In genomic region chr14:30855345-30856037, GRCh38 we compare ENCODE assay signal across 14 cellular contexts. TPM values are rescaled to one million over a fixed set of nuclear protein-coding genes. Genes with fewer than 3 reads are reported as not detected.
DNase-seq lines count a peak whose midpoint lies in the region; ATAC-seq lines count a peak whose summit lies in the region.
"Had no signal": no experiment of that assay in that cellular context is flagged by ENCODE, and none has a peak within 500 bp of the region (broad histone marks: within the 10 kb centered on the region; RNA-seq: fewer than 3 reads in every experiment).

No MANE protein-coding gene starts in this region.

- no peak overlapping the region for H3K4me3 Mint-ChIP-seq in activated CD4-positive, alpha-beta memory T cell treated with anti-CD3 and anti-CD28 coated beads for 36 hours
- no peak overlapping the region for H3K4me3 Mint-ChIP-seq in activated CD4-positive, alpha-beta memory T cell treated with anti-CD3 and anti-CD28 coated beads, Interleukin-2, amount 10 ng/mL, durations not matched to agents 7 days and 5 days
- H3K4me3 Mint-ChIP-seq: brain had no signal

- peaks cover 15% of the 10 kb centered on the region for H3K4me1 Mint-ChIP-seq in activated CD4-positive, alpha-beta memory T cell treated with anti-CD3 and anti-CD28 coated beads for 36 hours (ENCODE audit: low read depth)
- peaks cover 10% of the 10 kb centered on the region for H3K4me1 Mint-ChIP-seq in activated CD4-positive, alpha-beta memory T cell treated with anti-CD3 and anti-CD28 coated beads, Interleukin-2, amount 10 ng/mL, durations not matched to agents 7 days and 5 days
- H3K4me1 Mint-ChIP-seq: brain had no signal

- CTCF ChIA-PET in activated CD4-positive, alpha-beta memory T cell treated with anti-CD3 and anti-CD28 coated beads for 36 hours (lab: Charles Lee), result no interaction called here
- CTCF ChIA-PET in activated CD4-positive, alpha-beta memory T cell treated with anti-CD3 and anti-CD28 coated beads, Interleukin-2, amount 10 ng/mL, durations not matched to agents 7 days and 5 days (lab: Charles Lee), result no interaction called here

- ATAC-seq in GM21717 (IDR thresholded peaks at IDR 0.05; ENCODE audit: unreplicated experiment) (peak; percentile 46), HG03460 (IDR thresholded peaks at IDR 0.05; ENCODE audit: unreplicated experiment) (peak; percentile 76)
- ATAC-seq: lower lobe of right lung had no signal

- DNase-seq in activated CD4-positive, alpha-beta memory T cell treated with anti-CD3 and anti-CD28 coated beads for 36 hours, result peak; percentile 67
- DNase-seq in activated CD4-positive, alpha-beta memory T cell treated with anti-CD3 and anti-CD28 coated beads, Interleukin-2, amount 10 ng/mL, durations not matched to agents 7 days and 5 days, result no peak
- peak; percentile 36 for DNase-seq in stimulated activated CD8-positive, alpha-beta memory T cell treated with anti-CD3 and anti-CD28 coated beads, Interleukin-4, amount 100 ng/mL, for 48 hours
- DNase-seq in inferior parietal cortex (ENCODE audit: extremely low spot score) (no peak), NCI-H2081 treated with DMSO at 0.1 percent for 48 hours (lab: John Stamatoyannopoulos, UW) (no peak), EL (no peak)
- DNase-seq: ACHN, foreskin fibroblast, lower lobe of right lung, NCI-H1417 treated with DMSO at 0.1 percent for 48 hours, Peyer's patch had no signal

- H3K27ac Mint-ChIP-seq in activated CD4-positive, alpha-beta memory T cell treated with anti-CD3 and anti-CD28 coated beads for 36 hours, result no peak overlapping the region
- H3K27ac Mint-ChIP-seq in activated CD4-positive, alpha-beta memory T cell treated with anti-CD3 and anti-CD28 coated beads, Interleukin-2, amount 10 ng/mL, durations not matched to agents 7 days and 5 days, result no peak overlapping the region
- H3K27ac Mint-ChIP-seq: brain had no signal

- H3K27me3 Mint-ChIP-seq in activated CD4-positive, alpha-beta memory T cell treated with anti-CD3 and anti-CD28 coated beads for 36 hours, result peaks cover 12% of the 10 kb centered on the region
- H3K27me3 Mint-ChIP-seq in activated CD4-positive, alpha-beta memory T cell treated with anti-CD3 and anti-CD28 coated beads, Interleukin-2, amount 10 ng/mL, durations not matched to agents 7 days and 5 days, result peaks cover 15% of the 10 kb centered on the region

- H3K9me3 Mint-ChIP-seq in activated CD4-positive, alpha-beta memory T cell treated with anti-CD3 and anti-CD28 coated beads for 36 hours, result no peaks in the 10 kb centered on the region
- H3K9me3 Mint-ChIP-seq in activated CD4-positive, alpha-beta memory T cell treated with anti-CD3 and anti-CD28 coated beads, Interleukin-2, amount 10 ng/mL, durations not matched to agents 7 days and 5 days, result no peaks in the 10 kb centered on the region

- intact Hi-C loops in activated CD4-positive, alpha-beta memory T cell treated with anti-CD3 and anti-CD28 coated beads for 36 hours (cut with micrococcal nuclease), result loop anchor here (5.0 kb wide), 1 partner anchor 298 kb away; the partner anchor contains the start of gene G2E3

- no peaks in the 10 kb centered on the region for H3K36me3 Mint-ChIP-seq in activated CD4-positive, alpha-beta memory T cell treated with anti-CD3 and anti-CD28 coated beads for 36 hours
- H3K36me3 Mint-ChIP-seq in activated CD4-positive, alpha-beta memory T cell treated with anti-CD3 and anti-CD28 coated beads, Interleukin-2, amount 10 ng/mL, durations not matched to agents 7 days and 5 days (ENCODE audit: low read depth), result no peaks in the 10 kb centered on the region
- H3K36me3 Mint-ChIP-seq: brain had no signal

- POLR2A ChIA-PET in activated CD4-positive, alpha-beta memory T cell treated with anti-CD3 and anti-CD28 coated beads for 36 hours (lab: Charles Lee), result no interaction called here
- POLR2A ChIA-PET in activated CD4-positive, alpha-beta memory T cell treated with anti-CD3 and anti-CD28 coated beads, Interleukin-2, amount 10 ng/mL, durations not matched to agents 7 days and 5 days (lab: Charles Lee), result no interaction called here

RNA-seq across cellular contexts. Expression of gene COCH, which starts 18.9 kb away (rescaled TPM):
- under 1 TPM; 0.45 to 0.75 TPM for total RNA-seq in activated CD4-positive, alpha-beta memory T cell treated with anti-CD3 and anti-CD28 coated beads for 36 hours
- under 1 TPM; 0.38 to 0.55 TPM for total RNA-seq in activated CD4-positive, alpha-beta memory T cell treated with anti-CD3 and anti-CD28 coated beads, Interleukin-2, amount 10 ng/mL, durations not matched to agents 7 days and 5 days

Comparison
In these comparisons a context has a peak if more than half of its experiments do, and no peak if none do; other contexts are left out.
1. DNase-seq: peak in activated CD4-positive, alpha-beta memory T cell treated with anti-CD3 and anti-CD28 coated beads for 36 hours (single experiment) and stimulated activated CD8-positive, alpha-beta memory T cell treated with anti-CD3 and anti-CD28 coated beads, Interleukin-4, amount 100 ng/mL, for 48 hours (single experiment); none in activated CD4-positive, alpha-beta memory T cell treated with anti-CD3 and anti-CD28 coated beads, Interleukin-2, amount 10 ng/mL, durations not matched to agents 7 days and 5 days (single experiment), inferior parietal cortex (single experiment), NCI-H2081 treated with DMSO at 0.1 percent for 48 hours (single experiment) and EL (single experiment).